8 cellular contexts compared by ENCODE assay signal in the genomic region with DNA sequence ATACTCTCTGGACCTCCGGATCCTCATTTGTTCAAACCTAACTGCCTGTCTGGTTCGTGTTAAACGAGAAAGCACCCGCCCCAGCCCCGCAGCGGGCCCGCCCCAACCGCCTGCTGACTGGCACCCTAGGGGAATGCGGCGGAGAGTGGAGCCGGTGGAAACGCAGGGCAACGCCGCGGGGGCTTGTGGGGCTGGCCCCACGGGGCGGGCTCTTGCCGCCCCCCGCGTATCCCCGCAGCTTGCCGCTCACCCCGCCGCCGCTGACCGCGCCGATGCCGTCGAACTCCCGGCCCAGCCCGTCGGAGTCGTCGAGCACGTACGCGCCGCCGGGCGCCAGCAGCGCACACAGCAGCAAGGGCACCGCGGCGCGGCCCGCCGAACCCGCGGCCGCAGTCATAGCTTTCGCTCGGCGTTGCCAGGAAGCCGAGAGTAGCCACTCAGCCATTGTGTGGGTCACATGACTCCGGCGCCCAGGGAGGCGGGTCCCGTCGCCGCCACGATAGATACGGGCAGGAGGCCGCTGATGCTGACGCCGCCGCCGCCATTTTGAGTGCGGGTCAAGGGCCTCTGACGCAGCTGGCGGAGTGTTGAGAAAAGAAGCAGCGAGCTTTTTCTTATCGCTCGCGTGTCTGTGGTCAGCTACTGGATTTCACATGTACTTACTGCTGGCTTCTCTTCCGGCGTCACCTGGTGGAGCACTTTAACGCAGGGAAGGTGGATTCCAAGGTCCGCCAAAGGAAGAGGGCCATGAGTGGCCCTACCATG. TPM values are rescaled to one million over a fixed set of nuclear protein-coding genes. Genes with fewer than 3 reads are reported as not detected.
DNase-seq lines count a peak whose midpoint lies in the region; ATAC-seq, FAIRE-seq and TF ChIP-seq lines count a peak whose summit lies in the region.

GALC (minus strand) TSS at position 463 of the 765 bp plus-strand sequence; CDS start at position 445, 18 bp downstream.

- no peaks in the 10 kb centered on the region for H3K27me3 ChIP-seq in BJ (ENCODE audit: control insufficient read depth, insufficient read depth, low read length)

- no peaks in the 10 kb centered on the region for H3K36me3 ChIP-seq in BJ (ENCODE audit: control insufficient read depth, insufficient read depth, low read length)

- peak; percentile 57 for FAIRE-seq in endometrium (lab: Jason Lieb, UNC)

- H3K4me1 Mint-ChIP-seq in mesothelial cell of epicardium = peaks cover 40% of the 10 kb centered on the region

- peak within 1 kb of the TSS; percentile 75 for H3K4me3 Mint-ChIP-seq in mesothelial cell of epicardium

- peak within 1 kb of the TSS; percentile 58 for H3K4me3 ChIP-seq in BJ (ENCODE audit: low read depth, low read length)

- no peaks in the 10 kb centered on the region for H3K36me3 Mint-ChIP-seq in mesothelial cell of epicardium

- DNase-seq in BJ (ENCODE audit: low read depth) (peak; percentile 32), GM19240 (ENCODE audit: insufficient read length, low spot score) (peak; percentile 44), NOMO-1 treated with DMSO at 0.1 percent for 48 hours (lab: John Stamatoyannopoulos, UW; ENCODE audit: unreplicated experiment) (peak; percentile 90), activated T-cell treated with anti-CD3 and anti-CD28 coated beads for 1 hour (ENCODE audit: low read depth) (peak; percentile 92), mesothelial cell of epicardium (ENCODE audit: low spot score in 2 of 2, unreplicated experiment in 2 of 2) (peak; percentile 81 to 88)
- DNase-seq in stimulated activated CD8-positive, alpha-beta memory T cell treated with anti-CD3 and anti-CD28 coated beads, Interleukin-15, amount 100 ng/mL, for 4 hours (ENCODE audit: low read depth in 2 of 2) = peak; percentile 88 to 90

- H3K27me3 Mint-ChIP-seq in mesothelial cell of epicardium (ENCODE audit: low read depth) = no peaks in the 10 kb centered on the region

- POLR2A ChIA-PET in BJ (lab: Charles Lee) = no interaction called here

- ATAC-seq in HG03520 (IDR thresholded peaks at IDR 0.05; ENCODE audit: unreplicated experiment) = peak; percentile 84

- TF ChIP-seq CTCF in BJ (IDR thresholded peaks at IDR 0.05; ENCODE audit: insufficient read depth, low read depth, low read length) = no peak
- TF ChIP-seq CTCF in mesothelial cell of epicardium (IDR thresholded peaks at IDR 0.05; ENCODE audit: unreplicated experiment) = no peak

- no peaks in the 10 kb centered on the region for H3K9me3 Mint-ChIP-seq in mesothelial cell of epicardium

- CTCF ChIA-PET in BJ (lab: Yijun Ruan, JAX) = interaction anchor here (0.9 kb wide), 1 partner anchor 48 kb away, joined by 4 read pairs; no protein-coding TSS in a partner anchor

- H3K27ac Mint-ChIP-seq in mesothelial cell of epicardium = peak within 1 kb of the TSS; percentile 97

RNA-seq across cellular contexts. Expression of gene GALC, which starts in this region (rescaled TPM):
- polyA plus RNA-seq in BJ (2011; rRNA removed) = 8.2 and 13.5 TPM in 2 replicates
- 4.0 and 5.8 TPM in 2 replicates for polyA minus RNA-seq in BJ (2011; rRNA and poly(A)+ RNA removed)
- 26.2 to 29.9 TPM (median 27.1 TPM) in 3 replicates for total RNA-seq in mesothelial cell of epicardium

Comparison
In these comparisons a context has a peak if more than half of its experiments do, and no peak if none do; other contexts are left out.
1. Peak in every context shown above with its lines: DNase-seq, ATAC-seq and H3K4me3 ChIP-seq.
2. DNase-seq: peak in every context shown above with its lines; median percentile 92 in activated T-cell treated with anti-CD3 and anti-CD28 coated beads for 1 hour; 90 in NOMO-1 treated with DMSO at 0.1 percent for 48 hours; 89 in stimulated activated CD8-positive, alpha-beta memory T cell treated with anti-CD3 and anti-CD28 coated beads, Interleukin-15, amount 100 ng/mL, for 4 hours; 84 in mesothelial cell of epicardium; 44 in GM19240; 32 in BJ.